In genomic region chr10:82821043-82821442, GRCh38 we compare ENCODE assay signal across 23 cellular contexts.
"Had no signal": no experiment of that assay in that cellular context is flagged by ENCODE, and none has a peak within 500 bp of the region (broad histone marks: within the 10 kb centered on the region; RNA-seq: fewer than 3 reads in every experiment).

No MANE protein-coding gene starts in this region.

- H3K4me1 ChIP-seq: esophagus squamous epithelium, gastroesophageal sphincter, transverse colon had no signal

- H3K36me3 Mint-ChIP-seq: activated naive CD8-positive, alpha-beta T cell treated with anti-CD3 and anti-CD28 coated beads for 36 hours; natural killer cell; stimulated activated naive B cell treated with anti-CD40 and anti-IgM and Interleukin-4, amounts not matched to agents 10 μg/mL and 1 μg/mL and 100 μg/mL, for 72 hours had no signal

- H3K4me3 Mint-ChIP-seq: activated naive CD8-positive, alpha-beta T cell treated with anti-CD3 and anti-CD28 coated beads for 36 hours; endodermal cell; natural killer cell; stimulated activated naive B cell treated with anti-CD40 and anti-IgM and Interleukin-4, amounts not matched to agents 10 μg/mL and 1 μg/mL and 100 μg/mL, for 72 hours had no signal

- H3K27me3 ChIP-seq: esophagus squamous epithelium, transverse colon had no signal

- H3K27ac Mint-ChIP-seq: activated naive CD8-positive, alpha-beta T cell treated with anti-CD3 and anti-CD28 coated beads for 36 hours; endodermal cell; natural killer cell; progenitor cell of endocrine pancreas; stimulated activated naive B cell treated with anti-CD40 and anti-IgM and Interleukin-4, amounts not matched to agents 10 μg/mL and 1 μg/mL and 100 μg/mL, for 72 hours had no signal

- H3K4me1 Mint-ChIP-seq: activated naive CD8-positive, alpha-beta T cell treated with anti-CD3 and anti-CD28 coated beads for 36 hours; natural killer cell; stimulated activated naive B cell treated with anti-CD40 and anti-IgM and Interleukin-4, amounts not matched to agents 10 μg/mL and 1 μg/mL and 100 μg/mL, for 72 hours had no signal

- H3K4me3 ChIP-seq: esophagus squamous epithelium, gastroesophageal sphincter, transverse colon had no signal

- ATAC-seq: gastroesophageal sphincter, left ventricle myocardium superior, natural killer cell had no signal

- H3K9me3 ChIP-seq: esophagus squamous epithelium, gastroesophageal sphincter, transverse colon had no signal

- H3K9me3 Mint-ChIP-seq: activated naive CD8-positive, alpha-beta T cell treated with anti-CD3 and anti-CD28 coated beads for 36 hours had no signal

- H3K27me3 Mint-ChIP-seq: activated naive CD8-positive, alpha-beta T cell treated with anti-CD3 and anti-CD28 coated beads for 36 hours; progenitor cell of endocrine pancreas; stimulated activated naive B cell treated with anti-CD40 and anti-IgM and Interleukin-4, amounts not matched to agents 10 μg/mL and 1 μg/mL and 100 μg/mL, for 72 hours had no signal

- H3K36me3 ChIP-seq: esophagus squamous epithelium, gastroesophageal sphincter, transverse colon had no signal

- H3K27ac ChIP-seq: esophagus squamous epithelium, gastroesophageal sphincter, transverse colon had no signal

- DNase-seq: activated CD4-positive, alpha-beta T cell treated with anti-CD3 and anti-CD28 coated beads for 4 hours; activated CD4-positive, alpha-beta T cell treated with anti-CD3 and anti-CD28 coated beads, Interleukin-2, amount 50 U/mL, for 48 hours; activated CD4-positive, CD25-positive, alpha-beta regulatory T cell; activated naive CD4-positive, alpha-beta T cell treated with Interleukin-2 at 50 U/mL for 16 hours; activated naive CD8-positive, alpha-beta T cell treated with anti-CD3 and anti-CD28 coated beads for 36 hours; activated T-cell treated with anti-CD3 and anti-CD28 coated beads, Interleukin-2, amount 50 U/mL, for 48 hours; cortex of kidney; endodermal cell; esophagus squamous epithelium; head of caudate nucleus; hypothalamus; left ventricle myocardium superior; mammary epithelial cell; midbrain; natural killer cell; retina; stimulated activated CD4-positive, alpha-beta T cell treated with anti-CD3 and anti-CD28 coated beads, Interleukin-2, amount 100 ng/mL, for 48 hours; stimulated activated CD8-positive, alpha-beta memory T cell treated with anti-CD3 and anti-CD28 coated beads, Interleukin-4, amount 100 ng/mL, for 48 hours; stimulated activated naive B cell treated with anti-CD40 and anti-IgM and Interleukin-4, amounts not matched to agents 10 μg/mL and 1 μg/mL and 100 μg/mL, for 72 hours; T1000; transverse colon had no signal
